Comparison of ENCODE assay signal across 10 cellular contexts in the genomic region with DNA sequence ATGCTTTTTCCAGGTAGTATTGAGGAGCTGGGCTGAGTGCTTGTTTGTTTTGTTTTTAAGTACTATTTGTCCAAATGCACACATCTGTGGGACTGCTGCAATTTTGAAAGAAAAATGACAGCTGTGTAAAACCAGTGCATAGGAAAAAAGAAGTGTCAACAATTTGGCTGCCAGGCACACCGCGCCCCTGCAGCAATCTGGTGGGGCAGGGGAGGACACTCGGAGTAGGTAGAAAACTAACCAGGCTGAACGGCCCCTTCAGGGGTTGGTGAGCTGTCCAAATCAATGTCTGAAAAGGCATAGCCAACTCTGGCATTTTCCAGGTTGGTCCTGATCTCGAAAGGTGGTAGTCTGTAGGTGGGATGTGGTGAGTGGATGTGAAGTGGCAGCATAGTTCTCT. TPM values are rescaled to one million over a fixed set of nuclear protein-coding genes. Genes with fewer than 3 reads are reported as not detected.
DNase-seq lines count a peak whose midpoint lies in the region; ATAC-seq, FAIRE-seq and TF ChIP-seq lines count a peak whose summit lies in the region.
"Had no signal": no experiment of that assay in that cellular context is flagged by ENCODE, and none has a peak within 500 bp of the region (broad histone marks: within the 10 kb centered on the region; RNA-seq: fewer than 3 reads in every experiment).

No MANE protein-coding gene starts in this region.

- H3K4me1 Mint-ChIP-seq in activated CD4-positive, alpha-beta T cell treated with anti-CD3 and anti-CD28 coated beads for 36 hours, result peaks cover 7% of the 10 kb centered on the region

- peaks cover 0 to 3% of the 10 kb centered on the region in 2 donors for H3K4me1 ChIP-seq in kidney (ENCODE audit: control insufficient read depth in 1 of 2, insufficient read depth in 1 of 2, low read depth in 1 of 2, low read length in 2 of 2)
- H3K4me1 ChIP-seq in stomach, result peaks cover 0 to 8% (median 4%) of the 10 kb centered on the region in 4 donors
- no peaks in the 10 kb centered on the region for H3K4me1 ChIP-seq in heart left ventricle
- H3K4me1 ChIP-seq: pancreas had no signal

- H3K36me3 ChIP-seq in kidney (ENCODE audit: control insufficient read depth in 1 of 2, insufficient read depth in 2 of 2, low read length in 2 of 2) (no peaks in the 10 kb centered on the region), stomach (no peaks in the 10 kb centered on the region), heart left ventricle (no peaks in the 10 kb centered on the region)
- H3K36me3 ChIP-seq: pancreas had no signal

- H3K27me3 ChIP-seq in stomach (peaks cover 0 to 4% (median 0%) of the 10 kb centered on the region in 3 donors), heart left ventricle (no peaks in the 10 kb centered on the region)
- H3K27me3 ChIP-seq: pancreas had no signal

- H3K9me3 ChIP-seq in kidney (ENCODE audit: control insufficient read depth in 1 of 2, low read length in 2 of 2) (no peaks in the 10 kb centered on the region), stomach (no peaks in the 10 kb centered on the region), heart left ventricle (no peaks in the 10 kb centered on the region)
- H3K9me3 ChIP-seq: pancreas had no signal

- FAIRE-seq in kidney (lab: Jason Lieb, UNC), result no peak
- FAIRE-seq: pancreas had no signal

- H3K9me3 Mint-ChIP-seq in activated CD4-positive, alpha-beta T cell treated with anti-CD3 and anti-CD28 coated beads for 36 hours (ENCODE audit: low read depth), result no peaks in the 10 kb centered on the region

- no peak for ATAC-seq in activated CD4-positive, alpha-beta T cell treated with anti-CD3 and anti-CD28 coated beads for 36 hours
- no peak for ATAC-seq in heart left ventricle

- TF ChIP-seq POLR2A in stomach (IDR thresholded peaks at IDR 0.05) (no peak), heart left ventricle (IDR thresholded peaks at IDR 0.05) (no peak)

- 48 to 76% (median 51%) methylated on average over 5 of the region's 5 CpGs for WGBS in stomach, 5 donors
- 74 to 86% (median 81%) methylated on average over 5 of the region's 5 CpGs for WGBS in heart left ventricle, 4 donors

- H3K4me3 ChIP-seq in astrocyte of the spinal cord (ENCODE audit: low read depth, low read length), result peak overlapping the region; percentile 66
- peak overlapping the region; percentile 12 to 78 for H3K4me3 ChIP-seq in kidney (ENCODE audit: low read length in 2 of 2)
- H3K4me3 ChIP-seq in stomach, result peak overlapping the region; percentile 50 to 62 (median 58)
- H3K4me3 ChIP-seq in heart left ventricle, result peak overlapping the region in 3 of 12 donors; percentile 48 to 64 (median 62)

- POLR2A ChIA-PET in activated CD4-positive, alpha-beta T cell treated with anti-CD3 and anti-CD28 coated beads for 36 hours (lab: Charles Lee), result no interaction called here

- intact Hi-C loops in activated CD4-positive, alpha-beta T cell treated with anti-CD3 and anti-CD28 coated beads for 36 hours (cut with DNase I, micrococcal nuclease), result no loop called here
- intact Hi-C loops in kidney (cut with DNase I), result no loop called here
- intact Hi-C loops in stomach (cut with DNase I; ENCODE audit: low total_unique reads), result no loop called here
- intact Hi-C loops in heart left ventricle (cut with DNase I), result no loop called here

- in situ Hi-C loops in astrocyte of the spinal cord (cut with HindIII; ENCODE audit: low sequenced_read_pairs), result no loop called here

- peak overlapping the region; percentile 76 for H3K4me3 Mint-ChIP-seq in activated CD4-positive, alpha-beta T cell treated with anti-CD3 and anti-CD28 coated beads for 36 hours

- TF ChIP-seq CTCF in astrocyte of the spinal cord (IDR thresholded peaks at IDR 0.05; ENCODE audit: low read depth, low read length) (no peak), kidney (IDR thresholded peaks at IDR 0.05; ENCODE audit: borderline replicate concordance, extremely low read depth, insufficient read depth) (no peak), stomach (IDR thresholded peaks at IDR 0.05) (no peak), heart left ventricle (IDR thresholded peaks at IDR 0.05) (no peak)

- peak overlapping the region; percentile 13 for H3K27ac Mint-ChIP-seq in activated CD4-positive, alpha-beta T cell treated with anti-CD3 and anti-CD28 coated beads for 36 hours

- peaks cover 2% of the 10 kb centered on the region for H3K27me3 Mint-ChIP-seq in activated CD4-positive, alpha-beta T cell treated with anti-CD3 and anti-CD28 coated beads for 36 hours

- H3K9ac ChIP-seq in kidney (ENCODE audit: low read length in 2 of 2), result peak overlapping the region in 1 of 2 donors; percentile 67

- TF ChIP-seq EP300 in stomach (IDR thresholded peaks at IDR 0.05), result no peak

- no peaks in the 10 kb centered on the region for H3K36me3 Mint-ChIP-seq in activated CD4-positive, alpha-beta T cell treated with anti-CD3 and anti-CD28 coated beads for 36 hours (ENCODE audit: low read depth)

- CTCF ChIA-PET in activated CD4-positive, alpha-beta T cell treated with anti-CD3 and anti-CD28 coated beads for 36 hours (lab: Charles Lee), result no interaction called here

- H3K27ac ChIP-seq in kidney (ENCODE audit: low read depth in 2 of 2, low read length in 2 of 2), result no peak overlapping the region
- no peak overlapping the region for H3K27ac ChIP-seq in stomach
- H3K27ac ChIP-seq in heart left ventricle, result no peak overlapping the region

- DNase-seq in activated CD4-positive, alpha-beta T cell treated with anti-CD3 and anti-CD28 coated beads for 36 hours, result no peak
- no peak for DNase-seq in activated CD4-positive, alpha-beta T cell treated with anti-CD3 and anti-CD28 coated beads, Interleukin-2, amount 50 U/mL, for 4 hours
- no peak for DNase-seq in astrocyte of the spinal cord (ENCODE audit: low read depth, low spot score)
- no peak for DNase-seq in kidney
- no peak for DNase-seq in stomach
- no peak for DNase-seq in heart left ventricle
- no peak for DNase-seq in NCI-H69 (lab: John Stamatoyannopoulos, UW)
- DNase-seq in mucosa of gallbladder (ENCODE audit: low spot score), result no peak
- DNase-seq: AML-193 had no signal

RNA-seq across cellular contexts. Expression of a gene that starts 1.1 kb away (rescaled TPM):
- total RNA-seq in activated CD4-positive, alpha-beta T cell treated with anti-CD3 and anti-CD28 coated beads for 36 hours, result 1 to 10 TPM; 5.3 to 6.0 TPM
- total RNA-seq in kidney (49.0 TPM), stomach (1 to 10 TPM in 4 of 5 donors, under 1 TPM in 1; 0.89 to 6.7 (median 2.9) TPM), heart left ventricle (1 to 10 TPM; 1.3 to 7.1 (median 2.0) TPM), mucosa of gallbladder (32.9 TPM)
- polyA plus RNA-seq in kidney (ENCODE audit: insufficient read depth, low read depth, low replicate concordance) (52.8 TPM), stomach (10 to 100 TPM; 14.7 to 20.8 (median 14.9) TPM), heart left ventricle (1 to 10 TPM; 2.8 to 5.1 TPM)
